In the genomic region with DNA sequence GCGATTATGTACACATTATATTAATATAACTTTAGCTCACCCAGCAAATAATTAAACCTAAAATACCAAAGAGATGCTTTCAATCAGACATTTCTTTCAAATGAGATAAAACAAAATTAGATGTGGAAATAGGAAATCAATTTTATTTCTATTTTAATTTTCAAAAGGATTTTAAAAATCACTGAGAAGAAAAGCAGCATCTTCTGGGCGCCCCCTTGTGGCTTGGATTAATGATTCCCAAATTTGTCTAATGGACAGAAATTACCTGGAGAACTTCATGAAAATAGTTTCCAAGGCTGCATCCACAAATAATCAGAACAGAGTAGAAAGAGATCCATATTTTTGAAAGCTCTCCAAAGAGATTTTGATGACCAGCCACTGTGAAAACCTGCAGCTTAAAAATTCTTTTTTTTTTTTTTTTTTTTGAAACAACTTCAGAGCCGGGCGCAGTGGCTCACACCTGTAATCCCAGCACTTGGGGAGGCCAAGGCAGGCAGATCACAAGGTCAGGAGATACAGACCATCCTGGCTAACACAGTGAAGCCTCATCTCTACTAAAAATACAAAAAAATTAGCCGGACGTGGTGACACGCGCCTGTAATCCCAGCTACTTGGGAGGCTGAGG, we compare ENCODE assay signal across 10 cellular contexts. TPM values are rescaled to one million over a fixed set of nuclear protein-coding genes. Genes with fewer than 3 reads are reported as not detected.
A peak's percentile ranks its signal among the peaks of the same experiment; 100 is the strongest.
DNase-seq lines count a peak whose midpoint lies in the region; ATAC-seq, FAIRE-seq and TF ChIP-seq lines count a peak whose summit lies in the region.
"Had no signal": no experiment of that assay in that cellular context is flagged by ENCODE, and none has a peak within 500 bp of the region (broad histone marks: within the 10 kb centered on the region; RNA-seq: fewer than 3 reads in every experiment).

No MANE protein-coding gene starts in this region.

- no peak overlapping the region for H3K27ac ChIP-seq in CD8-positive, alpha-beta T cell (ENCODE audit: low read depth, low read length)
- H3K27ac ChIP-seq in VCaP (no peak overlapping the region), neural cell (ENCODE audit: low read length) (no peak overlapping the region)
- H3K27ac ChIP-seq: SK-N-MC, skin epidermis had no signal

- peak in 6 of 7 experiments; percentile 32 to 70 (median 50) for DNase-seq in CD8-positive, alpha-beta T cell
- peak; percentile 10 for DNase-seq in HCEC 1CT

- H3K36me3 ChIP-seq in CD8-positive, alpha-beta T cell (ENCODE audit: insufficient read depth, low read length), result no peaks in the 10 kb centered on the region
- H3K36me3 ChIP-seq in neural cell (ENCODE audit: insufficient read depth, low read length), result no peaks in the 10 kb centered on the region

- no peak overlapping the region for H3K4me3 ChIP-seq in CD8-positive, alpha-beta T cell (ENCODE audit: low read depth, low read length)
- H3K4me3 ChIP-seq in neural cell (ENCODE audit: low read length), result no peak overlapping the region
- H3K4me3 ChIP-seq: SK-N-MC, skin epidermis had no signal

- H3K9me2 ChIP-seq in neural cell (ENCODE audit: insufficient read depth, low read length), result no peaks in the 10 kb centered on the region

- H3K4me1 Mint-ChIP-seq in CD8-positive, alpha-beta T cell (ENCODE audit: low read depth), result peaks cover 20% of the 10 kb centered on the region

- CTCF ChIA-PET in CD8-positive, alpha-beta T cell (lab: Charles Lee), result interaction anchor here (0.5 to 7.8 kb wide), 53 partner anchors 9 to 535 kb away, joined by 3 to 149 read pairs (median 4); partner anchors contain the start of genes ABHD17B, C9orf85 and CEMIP2

- no peaks in the 10 kb centered on the region for H3K27me3 Mint-ChIP-seq in CD8-positive, alpha-beta T cell (ENCODE audit: low read depth)

- H3K9me3 ChIP-seq in CD8-positive, alpha-beta T cell (ENCODE audit: low read length), result no peaks in the 10 kb centered on the region
- no peaks in the 10 kb centered on the region for H3K9me3 ChIP-seq in neural cell (ENCODE audit: low read length)

- peak; percentile 88 for TF ChIP-seq CTCF in CD8-positive, alpha-beta T cell (IDR thresholded peaks at IDR 0.05)
- TF ChIP-seq CTCF in VCaP (conservative IDR thresholded peaks at IDR 0.05) (peak; percentile 87), neural cell (IDR thresholded peaks at IDR 0.05; ENCODE audit: poor library complexity, severe bottlenecking) (peak; percentile 71)

- no peak overlapping the region for H3K4me2 ChIP-seq in neural cell (ENCODE audit: low read length)

- no peak overlapping the region for H3K9ac ChIP-seq in neural cell (ENCODE audit: low read length)

- peak; percentile 67 for TF ChIP-seq RAD21 in neural cell (conservative IDR thresholded peaks at IDR 0.05)

- no peak overlapping the region for H3K4me3 Mint-ChIP-seq in CD8-positive, alpha-beta T cell

- no peak overlapping the region for H2AFZ ChIP-seq in neural cell (ENCODE audit: low read depth, low read length)

- ATAC-seq in CD8-positive, alpha-beta T cell, result no peak
- ATAC-seq in GM21528 (IDR thresholded peaks at IDR 0.05; ENCODE audit: low FRiP score, unreplicated experiment), result no peak
- ATAC-seq in HG03460 (IDR thresholded peaks at IDR 0.05; ENCODE audit: unreplicated experiment), result no peak
- no peak for ATAC-seq in HG03039 (IDR thresholded peaks at IDR 0.05; ENCODE audit: unreplicated experiment)

- H3F3A ChIP-seq in neural cell (ENCODE audit: insufficient read depth, low read length, poor library complexity, severe bottlenecking), result no peaks in the 10 kb centered on the region

- POLR2A ChIA-PET in CD8-positive, alpha-beta T cell (lab: Charles Lee), result interaction anchor here (0.7 to 1.4 kb wide), 6 partner anchors 28 to 68 kb away, joined by 3 to 6 read pairs (median 4); partner anchors contain the start of gene CEMIP2

- H3K27ac Mint-ChIP-seq in CD8-positive, alpha-beta T cell, result no peak overlapping the region

- H3K79me2 ChIP-seq in neural cell (replicated peaks; ENCODE audit: insufficient read depth, low read length), result no peaks in the 10 kb centered on the region

- intact Hi-C loops in CD8-positive, alpha-beta T cell (cut with DNase I, micrococcal nuclease), result loop anchor here (1.0 to 5.0 kb wide), 8 partner anchors 12 to 532 kb away; partner anchors contain the start of gene CEMIP2 (in 1 of the 2)

- H3K36me3 Mint-ChIP-seq in CD8-positive, alpha-beta T cell, result no peaks in the 10 kb centered on the region

- no peaks in the 10 kb centered on the region for H4K20me1 ChIP-seq in neural cell (ENCODE audit: insufficient read depth)

- H3K27me3 ChIP-seq in CD8-positive, alpha-beta T cell (ENCODE audit: insufficient read depth, low read length), result no peaks in the 10 kb centered on the region
- H3K27me3 ChIP-seq in neural cell (ENCODE audit: insufficient read depth, low read depth, low read length), result no peaks in the 10 kb centered on the region

- peaks cover 12% of the 10 kb centered on the region for H3K4me1 ChIP-seq in CD8-positive, alpha-beta T cell (ENCODE audit: insufficient read depth, low read length)

- no peaks in the 10 kb centered on the region for H3K9me3 Mint-ChIP-seq in CD8-positive, alpha-beta T cell

- TF ChIP-seq EP300 in neural cell (conservative IDR thresholded peaks at IDR 0.05; ENCODE audit: poor library complexity, severe bottlenecking), result no peak

- peak; percentile 90 for FAIRE-seq in endometrium (lab: Jason Lieb, UNC)

TF ChIP-seq in neural cell, 6 proteins besides CTCF, POLR2A, EP300 and RAD21:
- TF ChIP-seq REST (IDR thresholded peaks at IDR 0.05; ENCODE audit: borderline replicate concordance) (no peak), TAF1 (IDR thresholded peaks at IDR 0.05; ENCODE audit: low read depth) (no peak), POLR2AphosphoS5 (IDR thresholded peaks at IDR 0.05) (no peak), SMC3 (conservative IDR thresholded peaks at IDR 0.05; ENCODE audit: poor library complexity) (peak; percentile 74), EZH2 (IDR thresholded peaks at IDR 0.05; ENCODE audit: borderline replicate concordance, insufficient read depth, low read length, poor library complexity, severe bottlenecking) (no peak), MXI1 (conservative IDR thresholded peaks at IDR 0.05; ENCODE audit: poor library complexity, severe bottlenecking) (no peak)

RNA-seq across cellular contexts. Expression of gene CEMIP2, which starts 50.9 kb away (rescaled TPM):
- total RNA-seq in CD8-positive, alpha-beta T cell, result 100 to 1,000 TPM; 286 to 313 TPM
- polyA plus RNA-seq in neural cell, result 11.3 and 12.9 TPM in 2 replicates
- 37.3 and 42.5 TPM in 2 replicates for polyA minus RNA-seq in neural cell
